ENCODE assay signal across 18 cellular contexts in the genomic region with DNA sequence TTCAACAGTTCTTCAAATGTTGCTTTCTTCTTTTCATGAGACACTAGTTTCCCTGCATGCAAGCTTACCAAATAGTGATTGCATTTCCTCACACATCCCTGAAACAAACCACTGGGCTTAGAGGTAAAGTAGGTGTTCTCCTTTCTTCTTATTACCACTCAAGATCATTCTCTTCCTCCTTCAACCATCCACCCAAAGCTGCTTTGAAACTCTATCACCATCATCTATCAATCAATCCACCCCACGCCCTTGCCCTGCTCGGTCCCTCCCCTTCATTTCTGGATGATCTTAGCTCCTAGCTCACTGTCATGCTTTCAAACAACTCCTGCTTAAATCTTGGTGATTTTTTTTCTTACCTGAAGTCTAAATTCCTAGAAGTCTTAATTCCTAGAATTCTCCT.
"Had no signal": no experiment of that assay in that cellular context is flagged by ENCODE, and none has a peak within 500 bp of the region (broad histone marks: within the 10 kb centered on the region; RNA-seq: fewer than 3 reads in every experiment).

No MANE protein-coding gene starts in this region.

- H3K4me3 Mint-ChIP-seq: activated T-helper 17 cell treated with anti-CD3 and anti-CD28 coated beads, Interleukin-2, amount 50 U/mL, for 72 hours; T-helper 17 cell had no signal

- DNase-seq: activated CD8-positive, alpha-beta memory T cell treated with anti-CD3 and anti-CD28 coated beads for 24 hours; activated naive CD4-positive, alpha-beta T cell treated with Interleukin-2 at 50 U/mL for 16 hours; effector CD4-positive, alpha-beta T cell; esophagus squamous epithelium; heart right ventricle; mesenchymal stem cell; naive thymus-derived CD4-positive, alpha-beta T cell; ovary; psoas muscle; right cardiac atrium; stimulated activated CD4-positive, alpha-beta T cell treated with anti-CD3 and anti-CD28 coated beads, Interleukin-4, amount 100 ng/mL, for 1 hour; T-helper 17 cell; upper lobe of right lung; WERI-Rb-1 had no signal

- H3K9me3 ChIP-seq: ascending aorta, breast epithelium, esophagus squamous epithelium, heart right ventricle, ovary, psoas muscle, thoracic aorta, upper lobe of right lung had no signal

- H3K4me1 ChIP-seq: breast epithelium had no signal

- H3K27ac Mint-ChIP-seq: activated T-helper 17 cell treated with anti-CD3 and anti-CD28 coated beads, Interleukin-2, amount 50 U/mL, for 72 hours; T-helper 17 cell had no signal

- H3K4me3 ChIP-seq: ascending aorta, breast epithelium, esophagus squamous epithelium, heart right ventricle, ovary, psoas muscle, thoracic aorta, upper lobe of right lung had no signal

- ATAC-seq: activated T-helper 17 cell treated with anti-CD3 and anti-CD28 coated beads, Interleukin-2, amount 50 U/mL, for 72 hours; heart right ventricle; naive thymus-derived CD4-positive, alpha-beta T cell; psoas muscle; right cardiac atrium; T-helper 17 cell; upper lobe of right lung had no signal

- H3K27ac ChIP-seq: ascending aorta, esophagus squamous epithelium, heart right ventricle, ovary, psoas muscle, thoracic aorta, upper lobe of right lung, WERI-Rb-1 had no signal

- H3K27me3 ChIP-seq: ascending aorta, breast epithelium, esophagus squamous epithelium, heart right ventricle, ovary, upper lobe of right lung had no signal

- H3K27me3 Mint-ChIP-seq: activated T-helper 17 cell treated with anti-CD3 and anti-CD28 coated beads, Interleukin-2, amount 50 U/mL, for 72 hours; naive thymus-derived CD4-positive, alpha-beta T cell; T-helper 17 cell had no signal

- H3K36me3 ChIP-seq: ascending aorta, breast epithelium, esophagus squamous epithelium, ovary, thoracic aorta, upper lobe of right lung, WERI-Rb-1 had no signal

- H3K9me3 Mint-ChIP-seq: activated T-helper 17 cell treated with anti-CD3 and anti-CD28 coated beads, Interleukin-2, amount 50 U/mL, for 72 hours; naive thymus-derived CD4-positive, alpha-beta T cell had no signal
